ENCODE assay signal across 8 cellular contexts in genomic region chr18:69400253-69400975, GRCh38. TPM values are rescaled to one million over a fixed set of nuclear protein-coding genes. Genes with fewer than 3 reads are reported as not detected.
DNase-seq lines count a peak whose midpoint lies in the region; ATAC-seq and TF ChIP-seq lines count a peak whose summit lies in the region.

DOK6 (plus strand) TSS chr18:69400888.

- DNase-seq in CD8-positive, alpha-beta memory T cell, result no peak
- DNase-seq in LNCaP clone FGC (ENCODE audit: low read depth), result no peak
- DNase-seq in T1000 (lab: John Stamatoyannopoulos, UW), result peak; percentile 52
- DNase-seq in mesothelial cell of epicardium (ENCODE audit: low spot score in 2 of 2, unreplicated experiment in 2 of 2), result peak; percentile 32 to 70
- DNase-seq in type B pancreatic cell (ENCODE audit: extremely low spot score, unreplicated experiment), result peak; percentile 79

- peak within 1 kb of the TSS in 6 of 7 donors; percentile 0 to 69 (median 39) for H3K4me3 Mint-ChIP-seq in CD8-positive, alpha-beta memory T cell
- peak within 1 kb of the TSS; percentile 81 for H3K4me3 Mint-ChIP-seq in mesothelial cell of epicardium
- peak within 1 kb of the TSS; percentile 92 for H3K4me3 Mint-ChIP-seq in type B pancreatic cell

- POLR2A ChIA-PET in CD8-positive, alpha-beta memory T cell (lab: Charles Lee), result no interaction called here

- H3K27me3 Mint-ChIP-seq in CD8-positive, alpha-beta memory T cell, result peaks cover 34 to 56% of the 10 kb centered on the region in 2 donors
- H3K27me3 Mint-ChIP-seq in mesothelial cell of epicardium (ENCODE audit: low read depth) (peaks cover 71% of the 10 kb centered on the region), type B pancreatic cell (peaks cover 66% of the 10 kb centered on the region)

- no peak within 1 kb of the TSS for H3K27ac ChIP-seq in CD8-positive, alpha-beta memory T cell (ENCODE audit: low read depth, low read length)
- peak within 1 kb of the TSS; percentile 26 to 33 for H3K27ac ChIP-seq in esophagus (ENCODE audit: low read depth in 2 of 2, low read length in 1 of 2)

- WGBS in esophagus, 2 donors, result 2% methylated on average over 44 to 79 of the region's 79 CpGs

- ATAC-seq in HG03025 (IDR thresholded peaks at IDR 0.05; ENCODE audit: low FRiP score, unreplicated experiment) (no peak), GM19463 (IDR thresholded peaks at IDR 0.05; ENCODE audit: unreplicated experiment) (no peak)

- peaks cover 22% of the 10 kb centered on the region for H3K27me3 ChIP-seq in CD8-positive, alpha-beta memory T cell (ENCODE audit: insufficient read depth, low read length, poor library complexity, severe bottlenecking)
- H3K27me3 ChIP-seq in esophagus (ENCODE audit: control insufficient read depth in 1 of 2, insufficient read depth in 2 of 2, low read length in 2 of 2), result peaks cover 7 to 11% of the 10 kb centered on the region in 2 donors

- TF ChIP-seq CTCF in LNCaP clone FGC (IDR thresholded peaks at IDR 0.05; ENCODE audit: control insufficient read depth, extremely low read depth, insufficient read depth) (no peak), mesothelial cell of epicardium (IDR thresholded peaks at IDR 0.05; ENCODE audit: unreplicated experiment) (no peak), type B pancreatic cell (conservative IDR thresholded peaks at IDR 0.05) (no peak)

- H3K9me3 Mint-ChIP-seq in CD8-positive, alpha-beta memory T cell, result peaks cover 0 to 1% (median 0%) of the 10 kb centered on the region in 5 donors
- H3K9me3 Mint-ChIP-seq in mesothelial cell of epicardium (peaks cover 3% of the 10 kb centered on the region), type B pancreatic cell (no peaks in the 10 kb centered on the region)

- no peaks in the 10 kb centered on the region for H3K36me3 ChIP-seq in CD8-positive, alpha-beta memory T cell (ENCODE audit: insufficient read depth, low read length)
- no peaks in the 10 kb centered on the region for H3K36me3 ChIP-seq in esophagus (ENCODE audit: control insufficient read depth in 2 of 2, insufficient read depth in 2 of 2, low read length in 1 of 2)

- H3K36me3 Mint-ChIP-seq in CD8-positive, alpha-beta memory T cell, result no peaks in the 10 kb centered on the region
- H3K36me3 Mint-ChIP-seq in mesothelial cell of epicardium (no peaks in the 10 kb centered on the region), type B pancreatic cell (no peaks in the 10 kb centered on the region)

- no peak within 1 kb of the TSS for H3K27ac Mint-ChIP-seq in CD8-positive, alpha-beta memory T cell
- peak within 1 kb of the TSS; percentile 73 for H3K27ac Mint-ChIP-seq in mesothelial cell of epicardium
- H3K27ac Mint-ChIP-seq in type B pancreatic cell, result peak within 1 kb of the TSS; percentile 56

- no peaks in the 10 kb centered on the region for H3K9me3 ChIP-seq in CD8-positive, alpha-beta memory T cell (ENCODE audit: low read length)
- peaks cover 0 to 2% of the 10 kb centered on the region in 2 donors for H3K9me3 ChIP-seq in esophagus (ENCODE audit: control insufficient read depth in 2 of 2, insufficient read depth in 1 of 2, low read depth in 1 of 2, low read length in 1 of 2)

- H3K4me3 ChIP-seq in CD8-positive, alpha-beta memory T cell (ENCODE audit: low read length), result no peak within 1 kb of the TSS
- H3K4me3 ChIP-seq in LNCaP clone FGC (ENCODE audit: low read depth, low read length), result peak within 1 kb of the TSS; percentile 25; the same call in 1 of the 2 replicates
- peak within 1 kb of the TSS; percentile 44 to 51 for H3K4me3 ChIP-seq in esophagus (ENCODE audit: low read depth in 1 of 2, low read length in 2 of 2)

- H3K4me1 Mint-ChIP-seq in CD8-positive, alpha-beta memory T cell, result peaks cover 7 to 23% (median 18%) of the 10 kb centered on the region in 3 donors
- H3K4me1 Mint-ChIP-seq in mesothelial cell of epicardium (peaks cover 22% of the 10 kb centered on the region), type B pancreatic cell (ENCODE audit: unreplicated experiment) (peaks cover 18% of the 10 kb centered on the region)

- no peaks in the 10 kb centered on the region for H3K4me1 ChIP-seq in CD8-positive, alpha-beta memory T cell (ENCODE audit: insufficient read depth, low read length)
- H3K4me1 ChIP-seq in esophagus (ENCODE audit: control insufficient read depth in 2 of 2, insufficient read depth in 2 of 2, low read length in 1 of 2), result peaks cover 8 to 15% of the 10 kb centered on the region in 2 donors

- CTCF ChIA-PET in CD8-positive, alpha-beta memory T cell (lab: Charles Lee), result no interaction called here

RNA-seq across cellular contexts. Expression of gene DOK6, which starts in this region (rescaled TPM):
- total RNA-seq in CD8-positive, alpha-beta memory T cell, result not detected
- 0.13 TPM for polyA plus RNA-seq in CD8-positive, alpha-beta memory T cell
- polyA plus RNA-seq in esophagus, result under 1 TPM; 0.07 to 0.10 TPM
- total RNA-seq in mesothelial cell of epicardium (3.9 to 5.1 TPM (median 4.9 TPM) in 3 replicates), type B pancreatic cell (ENCODE audit: low replicate concordance) (5.4 and 7.3 TPM in 2 replicates)

Comparison
In these comparisons a context has a peak if more than half of its experiments do, and no peak if none do; other contexts are left out.
1. DNase-seq: peak in T1000 (single experiment), mesothelial cell of epicardium (2 of 2) and type B pancreatic cell (single experiment); none in CD8-positive, alpha-beta memory T cell (0 of 5) and LNCaP clone FGC (single experiment).
2. H3K27ac Mint-ChIP-seq: peak in mesothelial cell of epicardium (single experiment) and type B pancreatic cell (single experiment); none in CD8-positive, alpha-beta memory T cell (0 of 8).
3. H3K4me3 Mint-ChIP-seq: peak in every context shown above with its lines; median percentile 92 in type B pancreatic cell; 81 in mesothelial cell of epicardium; 39 in CD8-positive, alpha-beta memory T cell.